14 cellular contexts compared by ENCODE assay signal in genomic region chr6:33641602-33642001, GRCh38.
"Had no signal": no experiment of that assay in that cellular context is flagged by ENCODE, and none has a peak within 500 bp of the region (broad histone marks: within the 10 kb centered on the region; RNA-seq: fewer than 3 reads in every experiment).

No MANE protein-coding gene starts in this region.

- H3K27me3 Mint-ChIP-seq: central memory CD8-positive, alpha-beta T cell had no signal

- H3K9me3 Mint-ChIP-seq: activated T-helper 1 cell treated with anti-CD3 and anti-CD28 coated beads, Interleukin-12 subunit alpha, Interleukin-12 subunit beta, Interleukin-2, Interleukin-4 antibody, amounts not matched to agents 30 ng/mL and 10 ng/mL and 1 ng/mL, durations not matched to agents 14 hours and 24 hours and 36 hours; central memory CD8-positive, alpha-beta T cell; nephron progenitor cell had no signal

- H3K27me3 ChIP-seq: body of pancreas, esophagus muscularis mucosa, ovary, uterus had no signal

- H3K4me3 ChIP-seq: body of pancreas, esophagus muscularis mucosa, ovary, uterus had no signal

- H3K9me3 ChIP-seq: body of pancreas, esophagus muscularis mucosa, ovary, SK-N-SH, uterus had no signal

- H3K27ac ChIP-seq: body of pancreas, ovary, uterus had no signal

- H3K4me3 Mint-ChIP-seq: activated T-helper 1 cell treated with anti-CD3 and anti-CD28 coated beads, Interleukin-12 subunit alpha, Interleukin-12 subunit beta, Interleukin-2, Interleukin-4 antibody, amounts not matched to agents 30 ng/mL and 10 ng/mL and 1 ng/mL, durations not matched to agents 14 hours and 24 hours and 36 hours; central memory CD8-positive, alpha-beta T cell; nephron progenitor cell had no signal

- ATAC-seq: body of pancreas had no signal

- H3K4me1 ChIP-seq: body of pancreas, uterus had no signal

- DNase-seq: activated CD4-positive, alpha-beta T cell treated with anti-CD3 and anti-CD28 coated beads, Interleukin-2, amount 50 U/mL, for 4 hours; activated CD8-positive, alpha-beta memory T cell treated with anti-CD3 and anti-CD28 coated beads, Interleukin-2, amount 50 U/mL, for 48 hours; activated naive CD4-positive, alpha-beta T cell treated with anti-CD3 and anti-CD28 coated beads, Interleukin-2, amount 50 U/mL, for 16 hours; amniotic stem cell; body of pancreas; dermis blood vessel endothelial cell; nephron progenitor cell; ovary; SK-N-SH; stimulated activated CD4-positive, alpha-beta T cell treated with anti-CD3 and anti-CD28 coated beads, Interleukin-4, amount 100 ng/mL, for 4 hours; uterus had no signal

- H3K36me3 ChIP-seq: ovary, uterus had no signal
